In the genomic region with DNA sequence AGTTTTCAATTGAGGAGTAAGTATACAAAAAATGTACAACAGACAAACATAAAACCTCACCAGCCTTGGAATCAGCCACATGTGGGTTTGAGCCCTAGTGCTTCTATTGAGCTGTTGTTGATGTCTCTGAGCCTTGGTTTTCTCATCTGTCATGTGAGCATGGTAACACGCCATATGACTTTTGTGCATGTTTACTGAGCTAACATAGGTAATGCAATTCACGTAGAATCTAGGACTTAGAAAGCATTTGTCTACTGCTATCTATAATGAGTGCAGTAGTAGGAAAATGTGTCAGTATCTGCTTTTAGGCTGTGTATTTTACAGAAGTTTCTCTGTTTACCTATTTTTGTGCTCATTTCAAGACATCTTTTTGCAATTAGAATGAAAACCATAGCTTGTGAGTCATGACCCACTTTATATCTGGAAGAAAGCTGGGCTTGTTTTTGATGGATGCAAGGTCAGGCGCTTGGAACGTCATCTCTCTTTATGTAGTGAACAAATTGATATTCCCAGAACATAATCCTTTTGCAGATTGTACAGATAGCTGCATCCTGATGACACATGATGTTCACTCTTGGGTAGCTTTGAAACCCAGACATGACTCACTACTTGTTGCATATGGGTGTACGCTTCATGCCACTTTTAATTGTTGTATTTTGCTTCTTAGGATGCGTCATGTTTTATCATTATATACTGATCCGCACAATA, we compare ENCODE assay signal across 10 cellular contexts.
DNase-seq lines count a peak whose midpoint lies in the region; FAIRE-seq and TF ChIP-seq lines count a peak whose summit lies in the region.
"Had no signal": no experiment of that assay in that cellular context is flagged by ENCODE, and none has a peak within 500 bp of the region (broad histone marks: within the 10 kb centered on the region; RNA-seq: fewer than 3 reads in every experiment).

No MANE protein-coding gene starts in this region.

- peak; percentile 25 for FAIRE-seq in D721Med (lab: Jason Lieb, UNC)

- TF ChIP-seq CTCF in D721Med (IDR thresholded peaks at IDR 0.05; ENCODE audit: insufficient read depth, missing control alignments) (no peak), sigmoid colon (IDR thresholded peaks at IDR 0.05) (no peak), testis (IDR thresholded peaks at IDR 0.05) (no peak), colonic mucosa (IDR thresholded peaks at IDR 0.05) (no peak)

- no peak for TF ChIP-seq EP300 in sigmoid colon (IDR thresholded peaks at IDR 0.05)

- DNase-seq in D721Med (ENCODE audit: insufficient read length, low spot score) (no peak), NCI-H345 treated with DMSO at 0.1 percent for 48 hours (lab: John Stamatoyannopoulos, UW; ENCODE audit: unreplicated experiment) (peak; percentile 88), sigmoid colon (no peak), NCI-H2029 (lab: John Stamatoyannopoulos, UW) (no peak), testis (no peak), colonic mucosa (no peak)
- DNase-seq in central memory CD4-positive, alpha-beta T cell, result no peak
- DNase-seq: activated naive CD8-positive, alpha-beta T cell treated with anti-CD3 and anti-CD28 coated beads, Interleukin-2, amount 50 U/mL, for 24 hours; naive B cell had no signal

- no peak overlapping the region for H3K9ac ChIP-seq in colonic mucosa (ENCODE audit: low read depth in 2 of 2, low read length in 2 of 2)

- WGBS in sigmoid colon, 2 donors, result 86 to 89% methylated on average over 7 of the region's 7 CpGs
- 91 to 94% methylated on average over 7 of the region's 7 CpGs for WGBS in testis, 2 donors

- TF ChIP-seq POLR2A in sigmoid colon (IDR thresholded peaks at IDR 0.05) (no peak), testis (IDR thresholded peaks at IDR 0.05) (no peak)

- H3K4me1 ChIP-seq in sigmoid colon (peaks cover 0 to 95% (median 85%) of the 10 kb centered on the region in 4 donors), testis (peaks cover 35% of the 10 kb centered on the region), colonic mucosa (no peaks in the 10 kb centered on the region)

- H3K4me3 ChIP-seq in sigmoid colon (no peak overlapping the region), testis (no peak overlapping the region), colonic mucosa (no peak overlapping the region)

- no peaks in the 10 kb centered on the region for H3K27me3 ChIP-seq in sigmoid colon
- no peaks in the 10 kb centered on the region for H3K27me3 ChIP-seq in testis
- H3K27me3 ChIP-seq in colonic mucosa, result no peaks in the 10 kb centered on the region

- H3K27ac ChIP-seq in cingulate gyrus (ENCODE audit: low read depth, low read length) (peak overlapping the region; percentile 80), sigmoid colon (peak overlapping the region in 3 of 4 donors; percentile 50 to 73 (median 71)), testis (no peak overlapping the region), colonic mucosa (no peak overlapping the region)

- no peaks in the 10 kb centered on the region for H3K36me3 ChIP-seq in sigmoid colon
- H3K36me3 ChIP-seq in testis (ENCODE audit: low read depth, missing control alignments), result no peaks in the 10 kb centered on the region
- no peaks in the 10 kb centered on the region for H3K36me3 ChIP-seq in colonic mucosa

- intact Hi-C loops in sigmoid colon (cut with DNase I) (loop anchor here (5.0 kb wide), 1 partner anchor 34 kb away; no protein-coding TSS in a partner anchor), testis (cut with DNase I; ENCODE audit: low total_unique reads) (no loop called here), colonic mucosa (cut with DNase I) (no loop called here)

- H3K9me3 ChIP-seq in sigmoid colon, result no peaks in the 10 kb centered on the region
- H3K9me3 ChIP-seq in testis, result no peaks in the 10 kb centered on the region
- H3K9me3 ChIP-seq in colonic mucosa, result no peaks in the 10 kb centered on the region

Comparison
In these comparisons a context has a peak if more than half of its experiments do, and no peak if none do; other contexts are left out.
1. H3K27ac ChIP-seq: peak in cingulate gyrus (single experiment) and sigmoid colon (3 of 4); none in testis (0 of 2) and colonic mucosa (single experiment).